In genomic region chr2:185645529-185645928, GRCh38 we compare ENCODE assay signal across 23 cellular contexts.
"Had no signal": no experiment of that assay in that cellular context is flagged by ENCODE, and none has a peak within 500 bp of the region (broad histone marks: within the 10 kb centered on the region; RNA-seq: fewer than 3 reads in every experiment).

No MANE protein-coding gene starts in this region.

- H2AFZ ChIP-seq: parathyroid adenoma had no signal

- H3K79me2 ChIP-seq: parathyroid adenoma had no signal

- H3K9me3 ChIP-seq: left lung, mucosa of descending colon, neutrophil, right atrium auricular region, suprapubic skin, transverse colon, upper lobe of right lung, uterus had no signal

- H3K4me1 ChIP-seq: left lung, parathyroid adenoma, right atrium auricular region, suprapubic skin, transverse colon, upper lobe of right lung, uterus had no signal

- ATAC-seq: left lung; mucosa of descending colon; natural killer cell treated with Interleukin-12 subunit alpha and Interleukin-12 subunit beta and Interleukin-15 and Interleukin-18, amount 100 ng/mL, for 72 hours; stimulated activated naive CD8-positive, alpha-beta T cell treated with anti-CD3 and anti-CD28 coated beads, Interleukin-15, amount 100 ng/mL, for 72 hours; upper lobe of right lung had no signal

- H3K4me3 ChIP-seq: coronary artery, dorsolateral prefrontal cortex, left lung, mucosa of descending colon, right atrium auricular region, skin epidermis, suprapubic skin, transverse colon, upper lobe of right lung, uterus had no signal

- H3K36me3 ChIP-seq: left lung, neutrophil, right atrium auricular region, suprapubic skin, transverse colon, upper lobe of right lung, uterus had no signal

- H3K27me3 ChIP-seq: dorsolateral prefrontal cortex, left lung, neutrophil, right atrium auricular region, suprapubic skin, transverse colon, upper lobe of right lung, uterus had no signal

- H3K27ac ChIP-seq: coronary artery, dorsolateral prefrontal cortex, left lung, neutrophil, parathyroid adenoma, right atrium auricular region, skin epidermis, suprapubic skin, transverse colon, upper lobe of right lung, uterus had no signal

- H3K9ac ChIP-seq: parathyroid adenoma had no signal

- FAIRE-seq: frontal cortex, kidney had no signal

- DNase-seq: dorsolateral prefrontal cortex; effector CD4-positive, alpha-beta T cell; head of caudate nucleus; kidney; left lung; mucosa of descending colon; naive B cell; stimulated activated CD4-positive, alpha-beta T cell treated with anti-CD3 and anti-CD28 coated beads, Interleukin-1b, Interleukin-23, amount 100 ng/mL, for 48 hours; stimulated activated CD4-positive, alpha-beta T cell treated with anti-CD3 and anti-CD28 coated beads, Interleukin-4, amount 100 ng/mL, for 1 hour; stimulated activated CD8-positive, alpha-beta memory T cell treated with anti-CD3 and anti-CD28 coated beads, Interleukin-4, amount 100 ng/mL, for 48 hours; stimulated activated naive CD4-positive, alpha-beta T cell; stimulated activated naive CD8-positive, alpha-beta T cell treated with anti-CD3 and anti-CD28 coated beads, Interleukin-15, amount 100 ng/mL, for 72 hours; transverse colon; upper lobe of right lung; uterus had no signal
